In genomic region chr2:18378020-18378653, GRCh38 we compare ENCODE assay signal across 8 cellular contexts.
DNase-seq lines count a peak whose midpoint lies in the region; ATAC-seq, FAIRE-seq and TF ChIP-seq lines count a peak whose summit lies in the region.

No MANE protein-coding gene starts in this region.

- ATAC-seq in HG03521 (IDR thresholded peaks at IDR 0.05; ENCODE audit: unreplicated experiment) = peak; percentile 75

- no peak for TF ChIP-seq POLR2A in thyroid gland (IDR thresholded peaks at IDR 0.05)

- no peak overlapping the region for H3K27ac ChIP-seq in thyroid gland

- peak; percentile 5 for DNase-seq in DMS79 treated with DMSO at 0.1 percent for 48 hours (lab: John Stamatoyannopoulos, UW)
- no peak for DNase-seq in DMS79 (lab: John Stamatoyannopoulos, UW)
- DNase-seq in GM20000 (ENCODE audit: low spot score) = peak; percentile 52
- peak; percentile 40 for DNase-seq in NCI-H774 (lab: John Stamatoyannopoulos, UW)
- DNase-seq in bronchial epithelial cell (ENCODE audit: low read depth) = peak; percentile 36
- peak; percentile 47 for DNase-seq in kidney glomerular epithelial cell (lab: John Stamatoyannopoulos, UW)
- DNase-seq in thyroid gland = peak; percentile 13 to 19

- TF ChIP-seq CTCF in GM20000 (IDR thresholded peaks at IDR 0.05; ENCODE audit: extremely low read depth, missing control alignments) = peak; percentile 18
- peak; percentile 63 for TF ChIP-seq CTCF in bronchial epithelial cell (IDR thresholded peaks at IDR 0.05; ENCODE audit: insufficient read depth, low read length, severe bottlenecking)
- TF ChIP-seq CTCF in thyroid gland (IDR thresholded peaks at IDR 0.05) = peak; percentile 35 to 85 (median 62)

- 40 to 49% methylated on average over 4 of the region's 4 CpGs for WGBS in thyroid gland, 2 donors

- intact Hi-C loops in thyroid gland (cut with DNase I) = no loop called here

- H3K4me3 ChIP-seq in bronchial epithelial cell (ENCODE audit: low read depth, low read length) = no peak overlapping the region
- H3K4me3 ChIP-seq in thyroid gland (replicated peaks in 1 of 3) = no peak overlapping the region

- peaks cover 0 to 3% of the 10 kb centered on the region in 2 donors for H3K4me1 ChIP-seq in thyroid gland

- H3K27me3 ChIP-seq in bronchial epithelial cell (ENCODE audit: control insufficient read depth, insufficient read depth, low read length) (no peaks in the 10 kb centered on the region), thyroid gland (no peaks in the 10 kb centered on the region)

- H3K9me3 ChIP-seq in thyroid gland = no peaks in the 10 kb centered on the region

- H3K36me3 ChIP-seq in bronchial epithelial cell (ENCODE audit: control insufficient read depth, insufficient read depth, low read length) (no peaks in the 10 kb centered on the region), thyroid gland (no peaks in the 10 kb centered on the region)

- FAIRE-seq in bronchial epithelial cell (lab: Jason Lieb, UNC) = peak; percentile 60
